In genomic region chr1:11650331-11650991, GRCh38 we compare ENCODE assay signal across 8 cellular contexts. TPM values are rescaled to one million over a fixed set of nuclear protein-coding genes. Genes with fewer than 3 reads are reported as not detected.
A peak's percentile ranks its signal among the peaks of the same experiment; 100 is the strongest.
DNase-seq lines count a peak whose midpoint lies in the region; ATAC-seq and TF ChIP-seq lines count a peak whose summit lies in the region.

No MANE protein-coding gene starts in this region.

- H3K18ac ChIP-seq in H9 (ENCODE audit: insufficient read length, low read depth, low read length): no peak overlapping the region
- peak overlapping the region; percentile 94 for H3K18ac ChIP-seq in neuronal stem cell (ENCODE audit: low read length)

- peak overlapping the region; percentile 41 for H3K4me3 Mint-ChIP-seq in H9
- H3K4me3 Mint-ChIP-seq in activated T-helper 1 cell treated with anti-CD3 and anti-CD28 coated beads, Interleukin-12 subunit alpha, Interleukin-12 subunit beta, Interleukin-2, Interleukin-4 antibody, amounts not matched to agents 30 ng/mL and 10 ng/mL and 1 ng/mL, durations not matched to agents 14 hours and 24 hours and 36 hours: peak overlapping the region; percentile 72

- no peaks in the 10 kb centered on the region for H4K20me1 ChIP-seq in H9 (ENCODE audit: control insufficient read depth, insufficient read depth, insufficient read length)

- H3K4me2 ChIP-seq in H9 (ENCODE audit: insufficient read depth, insufficient read length, low read length): peak overlapping the region; percentile 14
- peak overlapping the region; percentile 57 for H3K4me2 ChIP-seq in neuronal stem cell (ENCODE audit: insufficient read depth, low read length, poor library complexity, severe bottlenecking)

- ATAC-seq in Panc1 (peak; percentile 44), HG02588 (IDR thresholded peaks at IDR 0.05; ENCODE audit: unreplicated experiment) (no peak)

- no TSS peak for BruUV-seq in Panc1 (replicated peaks; lab: Mats Ljungman, UMichigan)

- H2BK12ac ChIP-seq in H9 (ENCODE audit: insufficient read length, low read depth, low read length) (no peak overlapping the region), neuronal stem cell (ENCODE audit: low read length) (peak overlapping the region; percentile 88)

- no peak overlapping the region for H3K14ac ChIP-seq in H9 (ENCODE audit: insufficient read depth, low read length)
- peak overlapping the region; percentile 66 for H3K14ac ChIP-seq in neuronal stem cell (ENCODE audit: low read length)

- H3K27me3 ChIP-seq in H9 (ENCODE audit: insufficient read depth, low read length) (no peaks in the 10 kb centered on the region; the same call in 1 of the 2 replicates), Panc1 (ENCODE audit: control insufficient read depth, insufficient read depth, low read length) (no peaks in the 10 kb centered on the region), neuronal stem cell (ENCODE audit: control insufficient read depth in 3 of 3, insufficient read depth in 3 of 3, low read depth in 1 of 3, low read length in 3 of 3) (peaks cover 4 to 70% (median 44%) of the 10 kb centered on the region in 3 experiments)

- H4K91ac ChIP-seq in H9 (ENCODE audit: insufficient read length, low read depth, low read length) (no peak overlapping the region), neuronal stem cell (ENCODE audit: low read depth, low read length, poor library complexity) (no peak overlapping the region)

- DNase-seq in AG09309 (ENCODE audit: low read depth): no peak
- peak; percentile 86 for DNase-seq in H9
- no peak for DNase-seq in Panc1 (ENCODE audit: low read depth, low spot score)
- peak; percentile 69 for DNase-seq in activated T-helper 1 cell treated with anti-CD3 and anti-CD28 coated beads, Interleukin-12 subunit alpha, Interleukin-12 subunit beta, Interleukin-2, Interleukin-4 antibody, amounts not matched to agents 30 ng/mL and 10 ng/mL and 1 ng/mL, durations not matched to agents 14 hours and 24 hours and 36 hours (ENCODE audit: low spot score)
- DNase-seq in fibroblast of villous mesenchyme (ENCODE audit: low read depth): peak; percentile 71
- peak; percentile 53 for DNase-seq in neuronal stem cell (ENCODE audit: low spot score)
- DNase-seq in substantia nigra (lab: John Stamatoyannopoulos, UW): peak in 47 of 49 donors; percentile 33 to 88 (median 62)

- in situ Hi-C loops in Panc1 (cut with HindIII; ENCODE audit: low pct_unique_long_range_greater_than_20kb, low sequenced_read_pairs): no loop called here

- no peak overlapping the region for H3K4ac ChIP-seq in H9 (ENCODE audit: low read depth, low read length)
- no peak overlapping the region for H3K4ac ChIP-seq in neuronal stem cell (ENCODE audit: low read length)

- H3K27me3 Mint-ChIP-seq in H9 (ENCODE audit: low read depth): peaks cover 45% of the 10 kb centered on the region
- peaks cover 17% of the 10 kb centered on the region for H3K27me3 Mint-ChIP-seq in activated T-helper 1 cell treated with anti-CD3 and anti-CD28 coated beads, Interleukin-12 subunit alpha, Interleukin-12 subunit beta, Interleukin-2, Interleukin-4 antibody, amounts not matched to agents 30 ng/mL and 10 ng/mL and 1 ng/mL, durations not matched to agents 14 hours and 24 hours and 36 hours (ENCODE audit: insufficient read depth)

- H3K4me1 ChIP-seq in H9 (ENCODE audit: insufficient read depth, low read length) (no peaks in the 10 kb centered on the region; the same call in 1 of the 2 replicates), Panc1 (ENCODE audit: control insufficient read depth, insufficient read depth, low read length) (peaks cover 26% of the 10 kb centered on the region), neuronal stem cell (ENCODE audit: control insufficient read depth in 2 of 2, insufficient read depth in 1 of 2, low read depth in 1 of 2, low read length in 2 of 2) (peaks cover 4 to 18% of the 10 kb centered on the region in 2 donors)

- H3K79me1 ChIP-seq in H9 (ENCODE audit: insufficient read depth, low read depth, low read length, poor library complexity, severe bottlenecking) (no peaks in the 10 kb centered on the region), neuronal stem cell (ENCODE audit: low read depth, low read length) (no peaks in the 10 kb centered on the region)

- peaks cover 21 to 31% of the 10 kb centered on the region in 2 experiments for H3K4me1 Mint-ChIP-seq in H9
- H3K4me1 Mint-ChIP-seq in activated T-helper 1 cell treated with anti-CD3 and anti-CD28 coated beads, Interleukin-12 subunit alpha, Interleukin-12 subunit beta, Interleukin-2, Interleukin-4 antibody, amounts not matched to agents 30 ng/mL and 10 ng/mL and 1 ng/mL, durations not matched to agents 14 hours and 24 hours and 36 hours (ENCODE audit: low read depth): peaks cover 17% of the 10 kb centered on the region

- no peak overlapping the region for H4K5ac ChIP-seq in H9 (ENCODE audit: insufficient read length, low read depth, low read length)

- H3K36me3 ChIP-seq in Panc1 (ENCODE audit: control insufficient read depth, insufficient read depth, low read length): no peaks in the 10 kb centered on the region; the same call in 1 of the 2 replicates
- no peaks in the 10 kb centered on the region for H3K36me3 ChIP-seq in neuronal stem cell (replicated peaks in 1 of 2; ENCODE audit: control insufficient read depth in 2 of 2, insufficient read depth in 2 of 2, low read length in 2 of 2)

- H3K9me3 Mint-ChIP-seq in H9: no peaks in the 10 kb centered on the region; a peak in 1 of 5 replicates
- H3K9me3 Mint-ChIP-seq in activated T-helper 1 cell treated with anti-CD3 and anti-CD28 coated beads, Interleukin-12 subunit alpha, Interleukin-12 subunit beta, Interleukin-2, Interleukin-4 antibody, amounts not matched to agents 30 ng/mL and 10 ng/mL and 1 ng/mL, durations not matched to agents 14 hours and 24 hours and 36 hours: no peaks in the 10 kb centered on the region

- H3K9ac ChIP-seq in H9 (ENCODE audit: extremely low read depth, insufficient read length, low read length): no peak overlapping the region
- peak overlapping the region; percentile 68 for H3K9ac ChIP-seq in neuronal stem cell (ENCODE audit: low read depth, low read length, poor library complexity)

- intact Hi-C loops in Panc1 (cut with micrococcal nuclease; ENCODE audit: unreplicated experiment): loop anchor here (5.0 kb wide), 1 partner anchor 67 kb away; no protein-coding TSS in a partner anchor
- intact Hi-C loops in activated T-helper 1 cell treated with anti-CD3 and anti-CD28 coated beads, Interleukin-12 subunit alpha, Interleukin-12 subunit beta, Interleukin-2, Interleukin-4 antibody, amounts not matched to agents 30 ng/mL and 10 ng/mL and 1 ng/mL, durations not matched to agents 14 hours and 24 hours and 36 hours (cut with micrococcal nuclease): loop anchor here (1.0 to 5.0 kb wide), 4 partner anchors 31 to 257 kb away; partner anchors contain the start of genes CLCN6, MAD2L2 and MTHFR

- H3K27ac ChIP-seq in H9 (ENCODE audit: insufficient read length, low read depth, low read length) (no peak overlapping the region), Panc1 (ENCODE audit: low read length) (peak overlapping the region; percentile 57; the same call in 1 of the 2 replicates), neuronal stem cell (replicated peaks; ENCODE audit: low read length) (no peak overlapping the region), substantia nigra (ENCODE audit: low read depth, low read length, poor library complexity, severe bottlenecking) (no peak overlapping the region)

- peaks cover 9% of the 10 kb centered on the region for H3K23me2 ChIP-seq in H9 (ENCODE audit: insufficient read length, low read depth, low read length, poor library complexity, severe bottlenecking)

- H2AFZ ChIP-seq in H9 (ENCODE audit: low read length): no peak overlapping the region
- H2AFZ ChIP-seq in neuronal stem cell (ENCODE audit: low read length): peak overlapping the region; percentile 68

- no peak overlapping the region for H3T11ph ChIP-seq in H9 (ENCODE audit: low read length)

- no peak overlapping the region for H2BK15ac ChIP-seq in H9 (ENCODE audit: low read depth, low read length)
- peak overlapping the region; percentile 82 for H2BK15ac ChIP-seq in neuronal stem cell (ENCODE audit: low read length)

- peak overlapping the region in 1 of 3 experiments; percentile 65; a peak in 2 of 7 replicates for H3K27ac Mint-ChIP-seq in H9
- H3K27ac Mint-ChIP-seq in activated T-helper 1 cell treated with anti-CD3 and anti-CD28 coated beads, Interleukin-12 subunit alpha, Interleukin-12 subunit beta, Interleukin-2, Interleukin-4 antibody, amounts not matched to agents 30 ng/mL and 10 ng/mL and 1 ng/mL, durations not matched to agents 14 hours and 24 hours and 36 hours: no peak overlapping the region

- H2BK5ac ChIP-seq in H9 (ENCODE audit: insufficient read length, low read length) (no peak overlapping the region), neuronal stem cell (ENCODE audit: low read length) (peak overlapping the region; percentile 85)

- H4K8ac ChIP-seq in H9 (replicated peaks; ENCODE audit: insufficient read length, low read depth, low read length): no peak overlapping the region
- H4K8ac ChIP-seq in neuronal stem cell (ENCODE audit: low read depth, low read length): peak overlapping the region; percentile 57

- POLR2A ChIA-PET in Panc1 (lab: Charles Lee): interaction anchor here (0.7 kb wide), 1 partner anchor 28 kb away, joined by 3 read pairs; no protein-coding TSS in a partner anchor

- H2BK20ac ChIP-seq in H9 (ENCODE audit: low read depth, low read length, poor library complexity, severe bottlenecking): no peak overlapping the region

- H2AK5ac ChIP-seq in H9 (ENCODE audit: insufficient read length, low read length) (no peak overlapping the region), neuronal stem cell (ENCODE audit: low read depth, low read length) (peak overlapping the region; percentile 89)

- TF ChIP-seq CTCF in AG09309 (IDR thresholded peaks at IDR 0.05; ENCODE audit: control insufficient read depth, insufficient read depth, low read depth, low read length, missing control alignments): peak; percentile 72
- TF ChIP-seq CTCF in H9 (conservative IDR thresholded peaks at IDR 0.05): peak; percentile 49; the same call in 2 of the 3 replicates
- TF ChIP-seq CTCF in Panc1 (IDR thresholded peaks at IDR 0.05): peak; percentile 85
- peak; percentile 71 for TF ChIP-seq CTCF in fibroblast of villous mesenchyme (IDR thresholded peaks at IDR 0.05; ENCODE audit: insufficient read depth, low read depth, low read length)

- H3K23ac ChIP-seq in H9 (ENCODE audit: insufficient read length, low read depth, low read length): no peak overlapping the region
- H3K23ac ChIP-seq in neuronal stem cell (ENCODE audit: low read depth, low read length, poor library complexity): peak overlapping the region; percentile 77

- no peak overlapping the region for H2BK120ac ChIP-seq in H9 (ENCODE audit: low read depth, low read length, poor library complexity, severe bottlenecking)
- H2BK120ac ChIP-seq in neuronal stem cell (ENCODE audit: low read depth, low read length): peak overlapping the region; percentile 42

- CTCF ChIA-PET in Panc1 (lab: Charles Lee): interaction anchor here (0.5 to 0.6 kb wide), 3 partner anchors 72 to 410 kb away, joined by 4 to 8 read pairs (median 7); no protein-coding TSS in a partner anchor

- H3K56ac ChIP-seq in H9 (ENCODE audit: insufficient read length, low read depth, low read length): no peak overlapping the region

- no peaks in the 10 kb centered on the region; a peak in 1 of 7 replicates for H3K36me3 Mint-ChIP-seq in H9 (ENCODE audit: insufficient read depth in 1 of 3, low read depth in 3 of 3)
- H3K36me3 Mint-ChIP-seq in activated T-helper 1 cell treated with anti-CD3 and anti-CD28 coated beads, Interleukin-12 subunit alpha, Interleukin-12 subunit beta, Interleukin-2, Interleukin-4 antibody, amounts not matched to agents 30 ng/mL and 10 ng/mL and 1 ng/mL, durations not matched to agents 14 hours and 24 hours and 36 hours (ENCODE audit: low read depth): no peaks in the 10 kb centered on the region

- H3K9me3 ChIP-seq in H9 (ENCODE audit: control insufficient read depth, low read depth, low read length) (no peaks in the 10 kb centered on the region), Panc1 (ENCODE audit: control insufficient read depth, insufficient read depth, low read depth, low read length) (no peaks in the 10 kb centered on the region), neuronal stem cell (replicated peaks in 1 of 2; ENCODE audit: control insufficient read depth in 2 of 2, insufficient read depth in 1 of 2, low read depth in 1 of 2, low read length in 2 of 2) (no peaks in the 10 kb centered on the region)

- no CpG with 5 or more reads among the region's 47 CpGs for WGBS in H9 (ENCODE audit: extremely low coverage, insufficient read length, low lambda C conversion rate)
- WGBS in neuronal stem cell (ENCODE audit: extremely low coverage in 2 of 2, insufficient read length in 2 of 2, insufficient replicate concordance in 1 of 2), 2 donors: no CpG with 5 or more reads among the region's 47 CpGs

- H3K4me3 ChIP-seq in AG09309 (ENCODE audit: control insufficient read depth, low read depth, low read length): no peak overlapping the region
- 0 out of 4 replicates have a peak overlapping the region, but pooled peaks of 1 of the 2 experiments have one; percentile 8 for H3K4me3 ChIP-seq in Panc1 (ENCODE audit: low read depth in 2 of 2, low read length in 2 of 2)
- no peak overlapping the region for H3K4me3 ChIP-seq in fibroblast of villous mesenchyme (ENCODE audit: low read depth, low read length)
- H3K4me3 ChIP-seq in neuronal stem cell (ENCODE audit: low read length in 2 of 2): no peak overlapping the region

- H3K79me2 ChIP-seq in H9 (ENCODE audit: insufficient read depth, low read length): no peaks in the 10 kb centered on the region

RNA-seq across cellular contexts. Expression of gene FBXO2, which starts 3.8 kb away (rescaled TPM):
- total RNA-seq in H9 (2021): 28.9 and 30.6 TPM in 2 replicates
- total RNA-seq in Panc1 (2021; ENCODE audit: unreplicated experiment): 131 TPM
- 299 TPM for polyA plus RNA-seq in Panc1 (2012; ENCODE audit: insufficient read length)
- total RNA-seq in activated T-helper 1 cell treated with anti-CD3 and anti-CD28 coated beads, Interleukin-12 subunit alpha, Interleukin-12 subunit beta, Interleukin-2, Interleukin-4 antibody, amounts not matched to agents 30 ng/mL and 10 ng/mL and 1 ng/mL, durations not matched to agents 14 hours and 24 hours and 36 hours: 0.60 and 0.93 TPM in 2 replicates
- total RNA-seq in fibroblast of villous mesenchyme: 1.9 and 4.3 TPM in 2 replicates
- polyA plus RNA-seq in neuronal stem cell (2013, experiment 1 of 2): 7.1 TPM
- polyA plus RNA-seq in neuronal stem cell (2013, experiment 2 of 2): 7.2 TPM

RNA-seq across cellular contexts. Expression of gene FBXO44, which starts 4.2 kb away (rescaled TPM):
- total RNA-seq in H9 (2021) (21.4 and 24.5 TPM in 2 replicates), Panc1 (2021; ENCODE audit: unreplicated experiment) (70.8 TPM), fibroblast of villous mesenchyme (12.2 and 14.2 TPM in 2 replicates)
- 123 TPM for polyA plus RNA-seq in Panc1 (2012; ENCODE audit: insufficient read length)
- 22.0 and 24.2 TPM in 2 replicates for total RNA-seq in activated T-helper 1 cell treated with anti-CD3 and anti-CD28 coated beads, Interleukin-12 subunit alpha, Interleukin-12 subunit beta, Interleukin-2, Interleukin-4 antibody, amounts not matched to agents 30 ng/mL and 10 ng/mL and 1 ng/mL, durations not matched to agents 14 hours and 24 hours and 36 hours
- polyA plus RNA-seq in neuronal stem cell (2013, experiment 1 of 2): 16.4 TPM
- polyA plus RNA-seq in neuronal stem cell (2013, experiment 2 of 2): 16.6 TPM

RNA-seq across cellular contexts. Expression of gene FBXO6, which starts 13.5 kb away (rescaled TPM):
- 0.94 and 1.1 TPM in 2 replicates for total RNA-seq in H9 (2021)
- total RNA-seq in Panc1 (2021; ENCODE audit: unreplicated experiment): 37.5 TPM
- polyA plus RNA-seq in Panc1 (2012; ENCODE audit: insufficient read length): 64.6 TPM
- total RNA-seq in activated T-helper 1 cell treated with anti-CD3 and anti-CD28 coated beads, Interleukin-12 subunit alpha, Interleukin-12 subunit beta, Interleukin-2, Interleukin-4 antibody, amounts not matched to agents 30 ng/mL and 10 ng/mL and 1 ng/mL, durations not matched to agents 14 hours and 24 hours and 36 hours: 15.7 and 17.2 TPM in 2 replicates
- total RNA-seq in fibroblast of villous mesenchyme: 8.4 and 8.6 TPM in 2 replicates
- polyA plus RNA-seq in neuronal stem cell (2013, experiment 1 of 2): 1.4 TPM
- polyA plus RNA-seq in neuronal stem cell (2013, experiment 2 of 2): 1.5 TPM

RNA-seq across cellular contexts. Expression of gene MAD2L2, which starts 30.5 kb away (rescaled TPM):
- total RNA-seq in H9 (2021) (283 and 289 TPM in 2 replicates), Panc1 (2021; ENCODE audit: unreplicated experiment) (84.8 TPM), fibroblast of villous mesenchyme (30.7 and 43.8 TPM in 2 replicates)
- polyA plus RNA-seq in Panc1 (2012; ENCODE audit: insufficient read length): 115 TPM
- 76.9 and 81.8 TPM in 2 replicates for total RNA-seq in activated T-helper 1 cell treated with anti-CD3 and anti-CD28 coated beads, Interleukin-12 subunit alpha, Interleukin-12 subunit beta, Interleukin-2, Interleukin-4 antibody, amounts not matched to agents 30 ng/mL and 10 ng/mL and 1 ng/mL, durations not matched to agents 14 hours and 24 hours and 36 hours
- 132 TPM for polyA plus RNA-seq in neuronal stem cell (2013, experiment 1 of 2)
- 126 TPM for polyA plus RNA-seq in neuronal stem cell (2013, experiment 2 of 2)

RNA-seq across cellular contexts. Expression of gene DRAXIN, which starts 41.0 kb away (rescaled TPM):
- total RNA-seq in H9 (2021): 20.1 and 20.5 TPM in 2 replicates
- 0.13 TPM for total RNA-seq in Panc1 (2021; ENCODE audit: unreplicated experiment)
- polyA plus RNA-seq in Panc1 (2012; ENCODE audit: insufficient read length): 0.11 TPM
- 0.07 TPM in 1 of 2 replicates, not detected in the other for total RNA-seq in activated T-helper 1 cell treated with anti-CD3 and anti-CD28 coated beads, Interleukin-12 subunit alpha, Interleukin-12 subunit beta, Interleukin-2, Interleukin-4 antibody, amounts not matched to agents 30 ng/mL and 10 ng/mL and 1 ng/mL, durations not matched to agents 14 hours and 24 hours and 36 hours
- total RNA-seq in fibroblast of villous mesenchyme: not detected in 2 replicates
- 9.5 TPM for polyA plus RNA-seq in neuronal stem cell (2013, experiment 1 of 2)
- 9.7 TPM for polyA plus RNA-seq in neuronal stem cell (2013, experiment 2 of 2)

Comparison
In these comparisons a context has a peak if more than half of its experiments do, and no peak if none do; other contexts are left out.
1. DNase-seq: peak in H9 (single experiment), activated T-helper 1 cell treated with anti-CD3 and anti-CD28 coated beads, Interleukin-12 subunit alpha, Interleukin-12 subunit beta, Interleukin-2, Interleukin-4 antibody, amounts not matched to agents 30 ng/mL and 10 ng/mL and 1 ng/mL, durations not matched to agents 14 hours and 24 hours and 36 hours (single experiment), fibroblast of villous mesenchyme (single experiment), neuronal stem cell (single experiment) and substantia nigra (47 of 49); none in AG09309 (single experiment) and Panc1 (single experiment).
2. Peak in every context shown above with its lines, with median percentiles within 50 percentile points of each other: CTCF ChIP-seq.